21 cellular contexts compared by ENCODE assay signal in the genomic region with DNA sequence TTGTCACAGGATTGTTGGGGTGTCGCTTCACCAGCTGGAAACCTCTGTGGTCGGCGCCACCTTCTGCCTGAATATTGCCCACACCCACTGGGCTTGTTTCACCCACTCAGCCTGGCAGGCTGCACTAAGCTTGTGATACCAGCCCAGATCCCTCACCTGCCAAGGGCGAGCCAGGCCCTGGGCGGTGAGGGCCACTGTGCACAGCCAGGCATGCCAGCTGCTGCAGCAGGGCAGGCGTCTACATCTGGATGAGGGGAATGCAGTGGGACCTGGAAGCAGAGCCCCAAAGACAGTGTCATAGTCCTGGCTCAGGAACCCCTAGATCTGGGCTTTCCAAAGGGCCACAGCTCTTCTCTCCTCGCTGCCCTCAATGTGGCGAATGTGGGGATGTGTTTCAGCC.
DNase-seq lines count a peak whose midpoint lies in the region; ATAC-seq, FAIRE-seq and TF ChIP-seq lines count a peak whose summit lies in the region.
"Had no signal": no experiment of that assay in that cellular context is flagged by ENCODE, and none has a peak within 500 bp of the region (broad histone marks: within the 10 kb centered on the region; RNA-seq: fewer than 3 reads in every experiment).

No MANE protein-coding gene starts in this region.

- no peak overlapping the region for H3K4me3 ChIP-seq in BE2C (ENCODE audit: low read depth, low read length)
- H3K4me3 ChIP-seq in HCT116 (replicated peaks in 1 of 2; ENCODE audit: low read depth in 1 of 2, low read length in 2 of 2), result no peak overlapping the region
- no peak overlapping the region for H3K4me3 ChIP-seq in H1 (ENCODE audit: extremely low read depth in 1 of 4, insufficient read depth in 2 of 4, low read depth in 3 of 4, low read length in 4 of 4)
- H3K4me3 ChIP-seq: GM23338 had no signal

- WGBS in H1 (ENCODE audit: extremely low coverage in 1 of 2, insufficient coverage in 1 of 2, insufficient read length in 1 of 2, insufficient replicate concordance in 2 of 2, low coverage in 1 of 2, low lambda C conversion rate in 2 of 2, missing lambda C conversion rate in 1 of 2), 2 experiments, result 96% methylated on average over 8 of the region's 8 CpGs; no CpG with 5 or more reads in 1 of the 2 experiments

- no peaks in the 10 kb centered on the region for H3K9me2 ChIP-seq in HCT116 (ENCODE audit: insufficient read depth)

- peak; percentile 3; the same call in 1 of the 2 replicates for TF ChIP-seq CTCF in BE2C (IDR thresholded peaks at IDR 0.05; ENCODE audit: low read depth, low read length)
- TF ChIP-seq CTCF in HCT116 (IDR thresholded peaks at IDR 0.05 in 2 of 3, conservative IDR thresholded peaks at IDR 0.05 in 1 of 3; ENCODE audit: borderline replicate concordance in 1 of 3, insufficient read depth in 1 of 3, low read depth in 2 of 3, low read length in 2 of 3), result 0 out of 6 replicates have a peak, but pooled peaks of 1 of the 3 experiments have one; percentile 10
- peak in 2 of 3 experiments; percentile 2 to 11; a peak in 1 of 4 replicates for TF ChIP-seq CTCF in H1 (IDR thresholded peaks at IDR 0.05; ENCODE audit: control extremely low read depth in 1 of 3, insufficient read depth in 1 of 3, low read depth in 1 of 3, low read length in 3 of 3)

- TF ChIP-seq POLR2A in HCT116 (IDR thresholded peaks at IDR 0.05; ENCODE audit: borderline replicate concordance, extremely low read depth, insufficient read depth, insufficient read length) (no peak), H1 (IDR thresholded peaks at IDR 0.05; ENCODE audit: control extremely low read depth in 1 of 2, low read depth in 2 of 2, low read length in 2 of 2) (no peak)

- H2BK5ac ChIP-seq in H1 (ENCODE audit: low read depth, low read length), result no peak overlapping the region

- no peak overlapping the region for H2BK12ac ChIP-seq in H1 (ENCODE audit: low read depth, low read length)

- H3K4ac ChIP-seq in H1 (replicated peaks; ENCODE audit: insufficient read length, low read depth, low read length), result no peak overlapping the region

- H2BK120ac ChIP-seq in H1 (replicated peaks; ENCODE audit: low read depth, low read length), result no peak overlapping the region

- H3K27ac ChIP-seq in HCT116 (ENCODE audit: low read depth, low read length) (no peak overlapping the region), H1 (ENCODE audit: low read depth, low read length) (no peak overlapping the region)

- no peak for ATAC-seq in HCT116
- ATAC-seq in GM21528 (IDR thresholded peaks at IDR 0.05; ENCODE audit: low FRiP score, unreplicated experiment), result no peak
- ATAC-seq: GM23338, HepG2 had no signal

- TF ChIP-seq RAD21 in HCT116 (IDR thresholded peaks at IDR 0.05; ENCODE audit: low read depth) (0 out of 2 replicates have a peak, but pooled peaks have one; percentile 20), H1 (IDR thresholded peaks at IDR 0.05 in 1 of 2, conservative IDR thresholded peaks at IDR 0.05 in 1 of 2; ENCODE audit: low read depth in 2 of 2, low read length in 2 of 2) (peak; percentile 18 to 22; a peak in 3 of 4 replicates)

- BruUV-seq in HCT116 (replicated peaks; lab: Mats Ljungman, UMichigan), result no TSS peak

- H2AFZ ChIP-seq in HCT116 (ENCODE audit: low read depth, low read length, poor library complexity, severe bottlenecking) (no peak overlapping the region), H1 (ENCODE audit: low read length) (no peak overlapping the region; the same call in 1 of the 2 replicates)
- H2AFZ ChIP-seq: GM23338 had no signal

- H3K9ac ChIP-seq in HCT116 (ENCODE audit: low read length) (no peak overlapping the region), H1 (replicated peaks in 1 of 4; ENCODE audit: extremely low read depth in 1 of 4, low read depth in 3 of 4, low read length in 3 of 4) (no peak overlapping the region)

- no peak overlapping the region for H3K23ac ChIP-seq in H1 (ENCODE audit: insufficient read length)

- POLR2A ChIA-PET in HCT116 (lab: Charles Lee) (no interaction called here), H1 (lab: Charles Lee; ENCODE audit: partially characterized antibody) (no interaction called here)

- no peak overlapping the region for H4K91ac ChIP-seq in H1 (replicated peaks; ENCODE audit: insufficient read length, low read length)

- no peak for TF ChIP-seq EP300 in H1 (IDR thresholded peaks at IDR 0.05; ENCODE audit: borderline replicate concordance in 1 of 2, low read depth in 2 of 2, low read length in 2 of 2)

- H2BK15ac ChIP-seq in H1 (ENCODE audit: low read length), result no peak overlapping the region

- H3K56ac ChIP-seq in H1 (replicated peaks; ENCODE audit: insufficient read length, low read depth, low read length), result no peak overlapping the region

- no peaks in the 10 kb centered on the region for H3K79me1 ChIP-seq in H1 (ENCODE audit: low read depth, low read length)

- no peaks in the 10 kb centered on the region for H4K20me1 ChIP-seq in HCT116 (ENCODE audit: insufficient read depth)
- no peaks in the 10 kb centered on the region for H4K20me1 ChIP-seq in H1 (replicated peaks in 1 of 2; ENCODE audit: control insufficient read depth in 1 of 2, insufficient read depth in 2 of 2, low read length in 2 of 2)

- no peak overlapping the region for H2AK5ac ChIP-seq in H1 (ENCODE audit: low read depth, low read length)

- intact Hi-C loops in HCT116 (cut with micrococcal nuclease), result no loop called here
- intact Hi-C loops in posterior vena cava (cut with DNase I), result no loop called here

- no peak for DNase-seq in BE2C
- DNase-seq in HCT116 (ENCODE audit: low read depth, low spot score), result no peak
- no peak for DNase-seq in H1 (ENCODE audit: low read depth in 1 of 2, low spot score in 2 of 2)
- peak; percentile 77 for DNase-seq in posterior vena cava (ENCODE audit: low spot score)
- no peak for DNase-seq in foreskin melanocyte
- DNase-seq in SK-N-DZ (ENCODE audit: low spot score), result no peak
- no peak for DNase-seq in midbrain (lab: John Stamatoyannopoulos, UW)
- DNase-seq: C1 segment of cervical spinal cord; CD4-positive, CD25-positive, alpha-beta regulatory T cell; CD8-positive, alpha-beta memory T cell; COR-L47; DMS 273 treated with DMSO at 0.1 percent for 48 hours; DMS53; DND-41; EL; H7 had no signal

- RAD21 ChIA-PET in HCT116 (lab: Charles Lee; ENCODE audit: low non-redundant PET in 1 of 2, low total read pairs in 2 of 2, uncharacterized antibody in 2 of 2, unreplicated experiment in 2 of 2), result no interaction called here

- H3K9me3 ChIP-seq in BE2C (no peaks in the 10 kb centered on the region), HCT116 (ENCODE audit: control insufficient read depth in 1 of 2, insufficient read depth in 1 of 2, low read depth in 1 of 2, low read length in 2 of 2) (no peaks in the 10 kb centered on the region), H1 (ENCODE audit: insufficient read depth in 2 of 2, low read depth in 1 of 2, low read length in 1 of 2) (no peaks in the 10 kb centered on the region)

- no peak overlapping the region for H3K4me2 ChIP-seq in HCT116 (ENCODE audit: low read length)
- H3K4me2 ChIP-seq in H1 (ENCODE audit: insufficient read depth in 1 of 2, low read depth in 2 of 2, low read length in 2 of 2), result no peak overlapping the region
- H3K4me2 ChIP-seq: GM23338 had no signal

- H4K8ac ChIP-seq in H1 (ENCODE audit: extremely low read depth, insufficient read depth, low read length), result no peak overlapping the region

- H3K79me2 ChIP-seq in HCT116 (ENCODE audit: insufficient read depth, low read length) (no peaks in the 10 kb centered on the region), H1 (ENCODE audit: control insufficient read depth in 1 of 2, insufficient read depth in 2 of 2, low read length in 2 of 2) (no peaks in the 10 kb centered on the region)

- no peaks in the 10 kb centered on the region for H3K23me2 ChIP-seq in H1 (ENCODE audit: low read depth, low read length)

- FAIRE-seq in H1 (lab: Jason Lieb, UNC), result no peak
- FAIRE-seq: GM12891, GM18507, HepG2 had no signal

- no peak overlapping the region for H2BK20ac ChIP-seq in H1 (ENCODE audit: low read length)

- no peaks in the 10 kb centered on the region for H3K27me3 ChIP-seq in BE2C
- H3K27me3 ChIP-seq in HCT116 (ENCODE audit: insufficient read depth, low read length), result no peaks in the 10 kb centered on the region
- no peaks in the 10 kb centered on the region for H3K27me3 ChIP-seq in H1 (replicated peaks in 1 of 4; ENCODE audit: control insufficient read depth in 3 of 4, extremely low read depth in 1 of 4, insufficient read depth in 3 of 4, low read length in 3 of 4)

- H3K4me1 ChIP-seq in BE2C (no peaks in the 10 kb centered on the region), HCT116 (ENCODE audit: control insufficient read depth in 1 of 2, insufficient read depth in 2 of 2, low read length in 2 of 2) (no peaks in the 10 kb centered on the region), H1 (replicated peaks in 1 of 4; ENCODE audit: control insufficient read depth in 3 of 4, insufficient read depth in 4 of 4, low read length in 3 of 4) (no peaks in the 10 kb centered on the region)

- CTCF ChIA-PET in HCT116 (lab: Charles Lee), result no interaction called here
- CTCF ChIA-PET in H1 (lab: Charles Lee; ENCODE audit: partially characterized antibody), result interaction anchor here (0.7 to 1.7 kb wide), 3 partner anchors 12 to 422 kb away, joined by 3 to 4 read pairs (median 3); no protein-coding TSS in a partner anchor

- H3K36me3 ChIP-seq in BE2C (no peaks in the 10 kb centered on the region), HCT116 (ENCODE audit: control insufficient read depth in 1 of 2, insufficient read depth in 2 of 2, low read length in 2 of 2) (no peaks in the 10 kb centered on the region), H1 (ENCODE audit: control insufficient read depth in 2 of 4, insufficient read depth in 4 of 4, low read length in 3 of 4) (no peaks in the 10 kb centered on the region)

- H3K14ac ChIP-seq in H1 (ENCODE audit: insufficient read length), result no peak overlapping the region

- no peak overlapping the region for H3K18ac ChIP-seq in H1 (ENCODE audit: extremely low read depth, low read length)

- H4K5ac ChIP-seq in H1 (ENCODE audit: insufficient read length, low read depth, low read length), result no peak overlapping the region

TF ChIP-seq in HCT116, 20 proteins besides CTCF, POLR2A, EP300 and RAD21:
- no peak for TF ChIP-seq EGR1 (IDR thresholded peaks at IDR 0.05; ENCODE audit: low read depth)
TF ChIP-seq in HCT116: peak in this region for 0.

TF ChIP-seq in H1, 55 proteins besides CTCF, POLR2A, EP300 and RAD21 (continues in another document):
- TF ChIP-seq POU5F1 (IDR thresholded peaks at IDR 0.05; ENCODE audit: low read depth, low read length) (no peak), SUZ12 (IDR thresholded peaks at IDR 0.05; ENCODE audit: low read length) (no peak), BACH1 (IDR thresholded peaks at IDR 0.05; ENCODE audit: low read length) (no peak), SAP30 (IDR thresholded peaks at IDR 0.05; ENCODE audit: insufficient read depth, insufficient replicate concordance, low read length) (no peak)
- TF ChIP-seq, protein P1, sequence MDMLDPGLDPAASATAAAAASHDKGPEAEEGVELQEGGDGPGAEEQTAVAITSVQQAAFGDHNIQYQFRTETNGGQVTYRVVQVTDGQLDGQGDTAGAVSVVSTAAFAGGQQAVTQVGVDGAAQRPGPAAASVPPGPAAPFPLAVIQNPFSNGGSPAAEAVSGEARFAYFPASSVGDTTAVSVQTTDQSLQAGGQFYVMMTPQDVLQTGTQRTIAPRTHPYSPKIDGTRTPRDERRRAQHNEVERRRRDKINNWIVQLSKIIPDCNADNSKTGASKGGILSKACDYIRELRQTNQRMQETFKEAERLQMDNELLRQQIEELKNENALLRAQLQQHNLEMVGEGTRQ (IDR thresholded peaks at IDR 0.05; ENCODE audit: low read length), result no peak
